In the genomic region with DNA sequence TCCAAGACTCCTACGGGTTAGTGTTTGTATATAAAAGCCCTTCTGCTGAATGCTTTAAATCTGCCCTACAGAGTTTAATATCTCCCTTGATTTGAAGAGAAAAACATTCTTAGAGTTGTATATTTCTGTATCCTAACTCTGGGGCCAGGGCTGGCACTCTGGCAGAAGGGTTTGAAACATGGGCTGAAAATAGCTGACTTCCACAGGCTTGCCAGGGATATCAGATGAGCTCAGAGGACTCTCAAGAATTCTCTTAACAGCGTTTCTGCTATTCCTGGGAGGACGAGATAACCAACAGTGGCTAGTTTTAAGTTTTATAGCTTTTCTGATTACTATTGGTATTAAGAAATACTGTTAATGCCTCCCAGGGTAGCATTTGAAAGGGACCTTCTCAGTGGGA, we compare ENCODE assay signal across 22 cellular contexts.
"Had no signal": no experiment of that assay in that cellular context is flagged by ENCODE, and none has a peak within 500 bp of the region (broad histone marks: within the 10 kb centered on the region; RNA-seq: fewer than 3 reads in every experiment).

No MANE protein-coding gene starts in this region.

- H3K4me1 ChIP-seq: prostate gland, right lobe of liver, spleen, suprapubic skin, tibial artery, upper lobe of right lung had no signal

- H3K27ac ChIP-seq: hepatocyte, ovary, prostate gland, right lobe of liver, spleen, suprapubic skin, thoracic aorta, tibial artery, upper lobe of right lung had no signal

- H3K36me3 ChIP-seq: ovary, prostate gland, right lobe of liver, spleen, suprapubic skin, thoracic aorta, tibial artery, upper lobe of right lung had no signal

- H3K4me3 ChIP-seq: hepatocyte, lung, ovary, prostate gland, right lobe of liver, spleen, suprapubic skin, thoracic aorta, tibial artery, upper lobe of right lung had no signal

- H3K27me3 ChIP-seq: hepatocyte, ovary, right lobe of liver, spleen, suprapubic skin, tibial artery, upper lobe of right lung had no signal

- H3K4me2 ChIP-seq: hepatocyte had no signal

- DNase-seq: head of caudate nucleus; islet precursor cell; mesendoderm; naive thymus-derived CD4-positive, alpha-beta T cell; ovary; posterior cingulate gyrus; right lobe of liver; small intestine; spleen; stimulated activated CD4-positive, alpha-beta T cell treated with anti-CD3 and anti-CD28 coated beads, Interleukin-4, amount 100 ng/mL, for 24 hours; stimulated activated naive CD4-positive, alpha-beta T cell; tibial artery; trophoblast cell; upper lobe of right lung had no signal

- H3K79me2 ChIP-seq: hepatocyte had no signal

- ATAC-seq: left lobe of liver; naive thymus-derived CD4-positive, alpha-beta T cell; natural killer cell treated with Interleukin-12 subunit alpha and Interleukin-12 subunit beta and Interleukin-15 and Interleukin-18, amount 100 ng/mL, for 72 hours; right lobe of liver; stimulated activated effector memory CD8-positive, alpha-beta T cell treated with anti-CD3 and anti-CD28 coated beads, Interleukin-12 subunit alpha, Interleukin-12 subunit beta, amount 100 ng/mL, for 72 hours; upper lobe of right lung had no signal

- H3K9me3 ChIP-seq: ovary, prostate gland, right lobe of liver, spleen, suprapubic skin, thoracic aorta, tibial artery, upper lobe of right lung had no signal

- H2AFZ ChIP-seq: hepatocyte had no signal
